ENCODE assay signal across 14 cellular contexts in genomic region chr20:50328161-50328979, GRCh38.
DNase-seq lines count a peak whose midpoint lies in the region; ATAC-seq, FAIRE-seq and TF ChIP-seq lines count a peak whose summit lies in the region.
"Had no signal": no experiment of that assay in that cellular context is flagged by ENCODE, and none has a peak within 500 bp of the region (broad histone marks: within the 10 kb centered on the region; RNA-seq: fewer than 3 reads in every experiment).

No MANE protein-coding gene starts in this region.

- peaks cover 7% of the 10 kb centered on the region; the same call in 1 of the 2 replicates for H3K9me3 ChIP-seq in HepG2 (ENCODE audit: low read length)
- no peaks in the 10 kb centered on the region for H3K9me3 ChIP-seq in right lobe of liver
- H3K9me3 ChIP-seq in K562 (replicated peaks; ENCODE audit: control insufficient read depth, insufficient read depth, low read depth, low read length) = peaks cover 8% of the 10 kb centered on the region
- H3K9me3 ChIP-seq in sigmoid colon = no peaks in the 10 kb centered on the region
- H3K9me3 ChIP-seq in ascending aorta = no peaks in the 10 kb centered on the region

- H3K27me3 ChIP-seq in HepG2 (ENCODE audit: control insufficient read depth in 1 of 2, insufficient read depth in 2 of 2, low read length in 2 of 2) (peaks cover 0 to 14% of the 10 kb centered on the region in 2 experiments; a peak in 3 of 5 replicates), right lobe of liver (no peaks in the 10 kb centered on the region), K562 (ENCODE audit: control insufficient read depth in 2 of 2, insufficient read depth in 2 of 2, low read length in 2 of 2) (no peaks in the 10 kb centered on the region), sigmoid colon (no peaks in the 10 kb centered on the region), ascending aorta (no peaks in the 10 kb centered on the region)
- H3K27me3 ChIP-seq: BLaER1 had no signal

- BruUV-seq in HepG2 (replicated peaks; lab: Mats Ljungman, UMichigan) (no TSS peak), K562 (replicated peaks; lab: Mats Ljungman, UMichigan) (no TSS peak)

- H3K79me2 ChIP-seq in HepG2 (ENCODE audit: insufficient read depth, low read length) (no peaks in the 10 kb centered on the region), K562 (ENCODE audit: control insufficient read depth, insufficient read depth, low read length) (no peaks in the 10 kb centered on the region)

- TF ChIP-seq CTCF in HepG2 (CRISPR knock-in tag; IDR thresholded peaks at IDR 0.05) = no peak
- TF ChIP-seq CTCF in right lobe of liver (IDR thresholded peaks at IDR 0.05) = no peak
- no peak for TF ChIP-seq CTCF in K562 (IDR thresholded peaks at IDR 0.05 in 2 of 3, conservative IDR thresholded peaks at IDR 0.05 in 1 of 3; ENCODE audit: insufficient read depth in 2 of 3, low read depth in 1 of 3, low read length in 3 of 3)
- no peak for TF ChIP-seq CTCF in sigmoid colon (IDR thresholded peaks at IDR 0.05)
- no peak for TF ChIP-seq CTCF in ascending aorta (IDR thresholded peaks at IDR 0.05)

- H3K4me1 ChIP-seq in HepG2 (ENCODE audit: insufficient read depth, low read length) (peaks cover 66% of the 10 kb centered on the region), right lobe of liver (peaks cover 0 to 17% (median 7%) of the 10 kb centered on the region in 4 donors), K562 (replicated peaks in 1 of 2; ENCODE audit: control insufficient read depth in 2 of 2, insufficient read depth in 2 of 2, low read length in 2 of 2) (no peaks in the 10 kb centered on the region; a peak in 1 of 5 replicates), sigmoid colon (no peaks in the 10 kb centered on the region), ascending aorta (no peaks in the 10 kb centered on the region)

- TF ChIP-seq RAD21 in HepG2 (CRISPR knock-in tag; IDR thresholded peaks at IDR 0.05) (no peak), K562 (CRISPR knock-in tag; conservative IDR thresholded peaks at IDR 0.05 in 1 of 2, IDR thresholded peaks at IDR 0.05 in 1 of 2) (no peak)

- H3K27ac Mint-ChIP-seq in stimulated activated naive B cell treated with anti-CD40 and anti-IgM and Interleukin-4, amounts not matched to agents 10 μg/mL and 1 μg/mL and 100 μg/mL, for 72 hours = no peak overlapping the region

- H3K4me1 Mint-ChIP-seq in stimulated activated naive B cell treated with anti-CD40 and anti-IgM and Interleukin-4, amounts not matched to agents 10 μg/mL and 1 μg/mL and 100 μg/mL, for 72 hours = no peaks in the 10 kb centered on the region
- H3K4me1 Mint-ChIP-seq: CD8-positive, alpha-beta memory T cell had no signal

- peaks cover 3 to 5% of the 10 kb centered on the region in 2 donors for H3K36me3 Mint-ChIP-seq in stimulated activated naive B cell treated with anti-CD40 and anti-IgM and Interleukin-4, amounts not matched to agents 10 μg/mL and 1 μg/mL and 100 μg/mL, for 72 hours

- POLR2A ChIA-PET in HepG2 (lab: Yijun Ruan, JAX) (interaction anchor here (0.9 to 3.1 kb wide), 8 partner anchors 7 to 70 kb away, joined by 3 to 22 read pairs (median 5); no protein-coding TSS in a partner anchor), K562 (lab: Yijun Ruan, JAX) (interaction anchor here (0.5 to 0.8 kb wide), 2 partner anchors 11 to 18 kb away, joined by 3 to 4 read pairs; no protein-coding TSS in a partner anchor)

- no peak for FAIRE-seq in HepG2 (lab: Jason Lieb, UNC)
- no peak for FAIRE-seq in K562 (lab: Jason Lieb, UNC)

- in situ Hi-C loops in HepG2 (cut with HindIII; ENCODE audit: extremely low pct_ligation_motif_present, low pct_unique_long_range_greater_than_20kb) = no loop called here
- in situ Hi-C loops in K562 (cut with MboI) = no loop called here

- H3K27ac ChIP-seq in HepG2 (ENCODE audit: extremely low read length, insufficient read depth, low read length) (no peak overlapping the region), right lobe of liver (no peak overlapping the region), K562 (ENCODE audit: extremely low read depth, low read depth, low read length) (no peak overlapping the region), sigmoid colon (no peak overlapping the region), ascending aorta (no peak overlapping the region)
- H3K27ac ChIP-seq: 22Rv1, BLaER1 had no signal

- CTCF ChIA-PET in HepG2 (lab: Yijun Ruan, JAX; ENCODE audit: low intra/inter-chr PET ratio, low total read pairs) (no interaction called here), K562 (lab: Yijun Ruan, JAX; ENCODE audit: low intra/inter-chr PET ratio) (no interaction called here)

- intact Hi-C loops in HepG2 (cut with micrococcal nuclease; ENCODE audit: unreplicated experiment) = no loop called here
- intact Hi-C loops in right lobe of liver (cut with DNase I) = no loop called here
- intact Hi-C loops in K562 (cut with micrococcal nuclease) = no loop called here
- intact Hi-C loops in sigmoid colon (cut with DNase I) = no loop called here
- intact Hi-C loops in ascending aorta (cut with DNase I) = no loop called here

- no peak overlapping the region for H2AFZ ChIP-seq in HepG2 (ENCODE audit: low read length)
- no peak overlapping the region for H2AFZ ChIP-seq in K562 (ENCODE audit: low read depth, low read length)

- TF ChIP-seq EP300 in HepG2 (IDR thresholded peaks at IDR 0.05; ENCODE audit: low read depth in 2 of 2, low read length in 2 of 2) = no peak
- no peak for TF ChIP-seq EP300 in HepG2 (CRISPR knock-in tag; IDR thresholded peaks at IDR 0.05; ENCODE audit: borderline replicate concordance)
- TF ChIP-seq EP300 in K562 (IDR thresholded peaks at IDR 0.05; ENCODE audit: low read length) = no peak
- no peak for TF ChIP-seq EP300 in sigmoid colon (IDR thresholded peaks at IDR 0.05)

- H3K4me2 ChIP-seq in HepG2 (ENCODE audit: low read depth, low read length) (no peak overlapping the region), K562 (ENCODE audit: insufficient read depth, low read length) (no peak overlapping the region)
- H3K4me2 ChIP-seq: BLaER1 had no signal

- 48% methylated on average over 7 of the region's 7 CpGs for WGBS in HepG2 (ENCODE audit: low lambda C conversion rate)
- 73% methylated on average over 4 of the region's 7 CpGs for WGBS in right lobe of liver (ENCODE audit: insufficient coverage, low coverage, low lambda C conversion rate, missing lambda C conversion rate)
- 8% methylated on average over 7 of the region's 7 CpGs for WGBS in K562 (ENCODE audit: insufficient coverage, low coverage, missing lambda C conversion rate)
- 84 to 92% methylated on average over 7 of the region's 7 CpGs for whole genome bisulfite sequencing in sigmoid colon, 2 donors

- H4K20me1 ChIP-seq in HepG2 (ENCODE audit: insufficient read depth, low read length) (no peaks in the 10 kb centered on the region), K562 (replicated peaks; ENCODE audit: control insufficient read depth, insufficient read depth, low read length) (no peaks in the 10 kb centered on the region)
- H4K20me1 ChIP-seq: BLaER1 had no signal

- TF ChIP-seq POLR2A in HepG2 (IDR thresholded peaks at IDR 0.05; ENCODE audit: insufficient read depth in 1 of 2, low read depth in 2 of 2, low read length in 2 of 2) = no peak
- TF ChIP-seq POLR2A in right lobe of liver (IDR thresholded peaks at IDR 0.05) = no peak
- no peak for TF ChIP-seq POLR2A in K562 (conservative IDR thresholded peaks at IDR 0.05)
- no peak for TF ChIP-seq POLR2A in sigmoid colon (IDR thresholded peaks at IDR 0.05)

- H3K4me3 ChIP-seq in HepG2 (replicated peaks in 1 of 3; ENCODE audit: insufficient read depth in 1 of 3, low read depth in 2 of 3, low read length in 3 of 3) (no peak overlapping the region), right lobe of liver (no peak overlapping the region), K562 (no peak overlapping the region), sigmoid colon (no peak overlapping the region), ascending aorta (no peak overlapping the region)
- H3K4me3 ChIP-seq: BLaER1 had no signal

- no peak for ATAC-seq in HepG2
- no peak for ATAC-seq in right lobe of liver
- ATAC-seq in K562 = no peak
- ATAC-seq in stimulated activated naive B cell treated with anti-CD40 and anti-IgM and Interleukin-4, amounts not matched to agents 10 μg/mL and 1 μg/mL and 100 μg/mL, for 72 hours (replicated peaks) = no peak

- DNase-seq in HepG2 (ENCODE audit: low spot score) (no peak), right lobe of liver (no peak), K562 (ENCODE audit: extremely low read depth in 1 of 4, low spot score in 3 of 4) (no peak), sigmoid colon (peak; percentile 40), ascending aorta (ENCODE audit: low spot score in 2 of 2) (no peak)
- no peak for DNase-seq in stimulated activated naive B cell treated with anti-CD40 and anti-IgM and Interleukin-4, amounts not matched to agents 10 μg/mL and 1 μg/mL and 100 μg/mL, for 72 hours
- DNase-seq in stimulated activated CD4-positive, alpha-beta T cell treated with anti-CD3 and anti-CD28 coated beads, Interleukin-4, amount 100 ng/mL, for 4 hours = no peak
- DNase-seq: AML-193; CD8-positive, alpha-beta memory T cell; DMS53; GF-D8; HCEC 1CT had no signal

- H3K4me3 Mint-ChIP-seq in stimulated activated naive B cell treated with anti-CD40 and anti-IgM and Interleukin-4, amounts not matched to agents 10 μg/mL and 1 μg/mL and 100 μg/mL, for 72 hours = no peak overlapping the region
- H3K4me3 Mint-ChIP-seq: CD8-positive, alpha-beta memory T cell had no signal

- H3K9me1 ChIP-seq in K562 (ENCODE audit: control insufficient read depth, insufficient read depth, low read length) = peaks cover 4% of the 10 kb centered on the region

- H3K9ac ChIP-seq in HepG2 (ENCODE audit: insufficient read depth, low read depth, low read length) = no peak overlapping the region
- no peak overlapping the region for H3K9ac ChIP-seq in K562 (ENCODE audit: insufficient read depth in 1 of 2, low read depth in 2 of 2, low read length in 2 of 2)
- H3K9ac ChIP-seq: BLaER1 had no signal

- peaks cover 43 to 50% of the 10 kb centered on the region in 2 donors for H3K27me3 Mint-ChIP-seq in stimulated activated naive B cell treated with anti-CD40 and anti-IgM and Interleukin-4, amounts not matched to agents 10 μg/mL and 1 μg/mL and 100 μg/mL, for 72 hours

- H3K9me3 Mint-ChIP-seq in stimulated activated naive B cell treated with anti-CD40 and anti-IgM and Interleukin-4, amounts not matched to agents 10 μg/mL and 1 μg/mL and 100 μg/mL, for 72 hours = peaks cover 7 to 17% of the 10 kb centered on the region in 2 donors

- H3K36me3 ChIP-seq in HepG2 (replicated peaks in 1 of 2; ENCODE audit: control insufficient read depth in 1 of 2, insufficient read depth in 2 of 2, low read length in 2 of 2) = no peaks in the 10 kb centered on the region
- H3K36me3 ChIP-seq in right lobe of liver = no peaks in the 10 kb centered on the region
- H3K36me3 ChIP-seq in K562 (ENCODE audit: control insufficient read depth, insufficient read depth, low read length) = no peaks in the 10 kb centered on the region
- no peaks in the 10 kb centered on the region for H3K36me3 ChIP-seq in sigmoid colon
- H3K36me3 ChIP-seq in ascending aorta = no peaks in the 10 kb centered on the region
- H3K36me3 ChIP-seq: BLaER1 had no signal

TF ChIP-seq in HepG2, 621 proteins besides CTCF, POLR2A, EP300 and RAD21 (continues in another document):
- no peak for TF ChIP-seq HNF4A (CRISPR knock-in tag; IDR thresholded peaks at IDR 0.05)

TF ChIP-seq in K562, 482 proteins besides CTCF, POLR2A, EP300 and RAD21 (continues in another document):
- TF ChIP-seq XRCC5 (IDR thresholded peaks at IDR 0.05; ENCODE audit: low read depth, low read length) = no peak

Comparison
In these comparisons a context has a peak if more than half of its experiments do, and no peak if none do; other contexts are left out.
1. Of the 241 proteins assayed by ChIP-seq in both HepG2 and K562: peak only in HepG2: XRCC5 and ZNF431; only in K562: none; in both: ZFP36; in neither: 238.